8 cellular contexts compared by ENCODE assay signal in genomic region chr12:53659011-53659551, GRCh38. TPM values are rescaled to one million over a fixed set of nuclear protein-coding genes. Genes with fewer than 3 reads are reported as not detected.
DNase-seq lines count a peak whose midpoint lies in the region; ATAC-seq and TF ChIP-seq lines count a peak whose summit lies in the region.

No MANE protein-coding gene starts in this region.

- TF ChIP-seq CTCF in VCaP (conservative IDR thresholded peaks at IDR 0.05), result no peak
- TF ChIP-seq CTCF in heart right ventricle (IDR thresholded peaks at IDR 0.05), result no peak

- H3K27ac ChIP-seq in VCaP (peak overlapping the region; percentile 100), heart right ventricle (peak overlapping the region; percentile 74 to 95 (median 91))

- WGBS in heart right ventricle, 2 donors, result 11 to 24% methylated on average over 3 of the region's 3 CpGs

- ATAC-seq in heart right ventricle (peak; percentile 79 to 92 (median 86)), GM21526 (IDR thresholded peaks at IDR 0.05; ENCODE audit: low FRiP score, unreplicated experiment) (no peak), HG02588 (IDR thresholded peaks at IDR 0.05; ENCODE audit: unreplicated experiment) (no peak), GM18907 (IDR thresholded peaks at IDR 0.05; ENCODE audit: unreplicated experiment) (no peak)

- H3K4me1 ChIP-seq in heart right ventricle, result peaks cover 4 to 37% (median 34%) of the 10 kb centered on the region in 9 donors

- H3K9me3 ChIP-seq in heart right ventricle, result no peaks in the 10 kb centered on the region

- no peaks in the 10 kb centered on the region for H3K27me3 ChIP-seq in heart right ventricle

- intact Hi-C loops in heart right ventricle (cut with DNase I), result no loop called here

- H3K36me3 ChIP-seq in heart right ventricle, result peaks cover 0 to 19% (median 0%) of the 10 kb centered on the region in 9 donors

- H3K4me3 ChIP-seq in heart right ventricle, result peak overlapping the region in 3 of 10 donors; percentile 0 to 27 (median 10)

- DNase-seq in HT-29 (ENCODE audit: low spot score) (peak; percentile 94), heart right ventricle (peak in 1 of 2 donors; percentile 69), putamen (ENCODE audit: low spot score) (peak; percentile 93), NCI-H524 treated with DMSO at 0.1 percent for 48 hours (lab: John Stamatoyannopoulos, UW) (no peak)

RNA-seq across cellular contexts. Expression of gene ATP5MC2, which starts 16.8 kb away (rescaled TPM):
- 379 and 381 TPM in 2 replicates for total RNA-seq in HT-29 (2014; rRNA removed; shearing (Covaris generic))
- 100 to 1,000 TPM; 499 to 627 (median 546) TPM for total RNA-seq in heart right ventricle
- polyA plus RNA-seq in heart right ventricle, result 100 to 1,000 TPM; 526 to 632 TPM

RNA-seq across cellular contexts. Expression of gene ATF7, which starts 32.9 kb away (rescaled TPM):
- 6.9 and 7.5 TPM in 2 replicates for total RNA-seq in HT-29 (2014; rRNA removed; shearing (Covaris generic))
- 10 to 100 TPM; 28.2 to 47.8 (median 34.4) TPM for total RNA-seq in heart right ventricle
- polyA plus RNA-seq in heart right ventricle, result 10 to 100 TPM; 12.6 to 23.0 TPM

Comparison
In these comparisons a context has a peak if more than half of its experiments do, and no peak if none do; other contexts are left out.
1. ATAC-seq: peak in heart right ventricle (8 of 8); none in GM21526 (single experiment), HG02588 (single experiment) and GM18907 (single experiment).